Comparison of ENCODE assay signal across 18 cellular contexts in the genomic region with DNA sequence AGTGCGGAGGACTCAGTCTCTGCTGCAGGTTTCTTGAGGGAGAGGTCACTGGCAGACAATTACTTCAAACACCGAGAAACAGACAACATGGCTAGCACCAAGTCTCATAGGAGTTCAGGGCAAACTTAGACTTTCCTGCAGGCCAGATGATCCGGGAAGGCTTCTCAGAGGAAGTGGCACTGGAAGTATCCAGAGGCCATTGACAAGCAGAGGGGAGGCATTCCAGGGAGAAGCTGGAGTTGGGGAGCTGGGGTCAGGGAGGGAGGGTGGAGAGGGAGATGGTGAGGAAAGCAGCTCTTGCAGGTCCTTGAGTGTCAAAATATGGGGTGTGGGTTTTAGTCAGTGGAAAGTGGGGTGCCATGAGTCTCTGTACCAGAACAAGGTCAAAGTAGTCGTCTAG.
DNase-seq lines count a peak whose midpoint lies in the region; ATAC-seq, FAIRE-seq and TF ChIP-seq lines count a peak whose summit lies in the region.
"Had no signal": no experiment of that assay in that cellular context is flagged by ENCODE, and none has a peak within 500 bp of the region (broad histone marks: within the 10 kb centered on the region; RNA-seq: fewer than 3 reads in every experiment).

No MANE protein-coding gene starts in this region.

- H3K4me3 Mint-ChIP-seq in endodermal cell: no peak overlapping the region
- H3K4me3 Mint-ChIP-seq: CD4-positive, alpha-beta memory T cell had no signal

- 83% methylated on average over 1 of the region's 4 CpGs; no CpG with 5 or more reads in 1 of the 2 experiments for WGBS in IMR-90 (ENCODE audit: extremely low coverage in 2 of 2, insufficient read length in 1 of 2), 2 experiments
- WGBS in K562 (ENCODE audit: insufficient coverage, low coverage, missing lambda C conversion rate): 13% methylated on average over 4 of the region's 4 CpGs
- 83% methylated on average over 4 of the region's 4 CpGs; no CpG with 5 or more reads in 1 of the 2 experiments for WGBS in endodermal cell (ENCODE audit: insufficient coverage in 1 of 2, insufficient read length in 1 of 2), 2 experiments

- ATAC-seq in IMR-90 (ENCODE audit: low read depth) (no peak), K562 (no peak), PC-3 (no peak)
- ATAC-seq: HCT116 had no signal

- no peak overlapping the region for H4K5ac ChIP-seq in IMR-90 (ENCODE audit: low read depth, low read length)

- H3K4me1 ChIP-seq in IMR-90 (ENCODE audit: control insufficient read depth, insufficient read depth, low read length): peaks cover 14% of the 10 kb centered on the region
- no peaks in the 10 kb centered on the region; a peak in 1 of 5 replicates for H3K4me1 ChIP-seq in K562 (replicated peaks in 1 of 2; ENCODE audit: control insufficient read depth in 2 of 2, insufficient read depth in 2 of 2, low read length in 2 of 2)
- H3K4me1 ChIP-seq in endodermal cell (ENCODE audit: control insufficient read depth, insufficient read depth, low read length): peaks cover 6% of the 10 kb centered on the region
- peaks cover 17% of the 10 kb centered on the region for H3K4me1 ChIP-seq in PC-3 (ENCODE audit: insufficient read depth, low read length)
- no peaks in the 10 kb centered on the region for H3K4me1 ChIP-seq in Peyer's patch

- H3F3A ChIP-seq in PC-3 (ENCODE audit: low read length, unreplicated experiment): no peaks in the 10 kb centered on the region

- H2AK5ac ChIP-seq in IMR-90 (ENCODE audit: low read depth, low read length): no peak overlapping the region

- H3K27ac ChIP-seq in IMR-90 (ENCODE audit: insufficient read depth, low read length): no peak overlapping the region
- H3K27ac ChIP-seq in K562 (ENCODE audit: extremely low read depth, low read depth, low read length): no peak overlapping the region
- no peak overlapping the region for H3K27ac ChIP-seq in endodermal cell (ENCODE audit: low read depth, low read length)
- H3K27ac ChIP-seq in PC-3 (ENCODE audit: low read length): no peak overlapping the region
- H3K27ac ChIP-seq in Peyer's patch: no peak overlapping the region

- H3K9me3 ChIP-seq in IMR-90 (ENCODE audit: control insufficient read depth, insufficient read depth, low read length): no peaks in the 10 kb centered on the region
- H3K9me3 ChIP-seq in K562 (replicated peaks; ENCODE audit: control insufficient read depth, insufficient read depth, low read depth, low read length): no peaks in the 10 kb centered on the region
- no peaks in the 10 kb centered on the region for H3K9me3 ChIP-seq in endodermal cell (ENCODE audit: control insufficient read depth, low read length)
- H3K9me3 ChIP-seq in PC-3 (ENCODE audit: low read length): no peaks in the 10 kb centered on the region
- no peaks in the 10 kb centered on the region for H3K9me3 ChIP-seq in Peyer's patch

- no peak for TF ChIP-seq EP300 in K562 (IDR thresholded peaks at IDR 0.05; ENCODE audit: low read length)

- H3K36me3 ChIP-seq in IMR-90 (ENCODE audit: control insufficient read depth, insufficient read depth, low read length) (no peaks in the 10 kb centered on the region), K562 (ENCODE audit: control insufficient read depth, insufficient read depth, low read length) (no peaks in the 10 kb centered on the region), endodermal cell (ENCODE audit: control insufficient read depth, insufficient read depth, low read length) (no peaks in the 10 kb centered on the region), PC-3 (ENCODE audit: low read depth, low read length) (no peaks in the 10 kb centered on the region), Peyer's patch (no peaks in the 10 kb centered on the region)

- H3K27me3 ChIP-seq in IMR-90 (ENCODE audit: control insufficient read depth, insufficient read depth, low read length) (no peaks in the 10 kb centered on the region), K562 (ENCODE audit: control insufficient read depth in 2 of 2, insufficient read depth in 2 of 2, low read length in 2 of 2) (peaks cover 46 to 59% of the 10 kb centered on the region in 2 experiments), endodermal cell (ENCODE audit: control insufficient read depth, insufficient read depth, low read length, poor library complexity, severe bottlenecking) (no peaks in the 10 kb centered on the region), PC-3 (ENCODE audit: low read length) (no peaks in the 10 kb centered on the region), Peyer's patch (no peaks in the 10 kb centered on the region)

- H3K9me1 ChIP-seq in IMR-90 (ENCODE audit: insufficient read depth, low read length) (peaks cover 4% of the 10 kb centered on the region), K562 (ENCODE audit: control insufficient read depth, insufficient read depth, low read length) (no peaks in the 10 kb centered on the region)

- H3K4me3 ChIP-seq in IMR-90 (ENCODE audit: insufficient read depth, low read depth, low read length): no peak overlapping the region
- H3K4me3 ChIP-seq in K562: no peak overlapping the region
- H3K4me3 ChIP-seq in endodermal cell (ENCODE audit: low read length): no peak overlapping the region
- H3K4me3 ChIP-seq in PC-3 (ENCODE audit: low read length): no peak overlapping the region
- H3K4me3 ChIP-seq in Peyer's patch: no peak overlapping the region

- intact Hi-C loops in IMR-90 (cut with micrococcal nuclease): loop anchor here (10.0 kb wide), 1 partner anchor 278 kb away; no protein-coding TSS in a partner anchor
- intact Hi-C loops in K562 (cut with micrococcal nuclease): loop anchor here (10.0 kb wide), 1 partner anchor 358 kb away; no protein-coding TSS in a partner anchor
- intact Hi-C loops in PC-3 (cut with micrococcal nuclease): no loop called here

- H2BK20ac ChIP-seq in IMR-90 (ENCODE audit: low read depth, low read length): no peak overlapping the region

- H3K56ac ChIP-seq in IMR-90 (ENCODE audit: extremely low read depth, insufficient read depth, low read length): no peak overlapping the region

- H2BK120ac ChIP-seq in IMR-90 (ENCODE audit: low read depth, low read length): no peak overlapping the region

- in situ Hi-C loops in IMR-90 (cut with MboI; ENCODE audit: low sequenced_read_pairs) (no loop called here), K562 (cut with MboI) (no loop called here)

- CTCF ChIA-PET in IMR-90 (lab: Yijun Ruan, JAX) (interaction anchor here (1.3 kb wide), 1 partner anchor 14 kb away, joined by 3 read pairs; no protein-coding TSS in a partner anchor), K562 (lab: Yijun Ruan, JAX; ENCODE audit: low intra/inter-chr PET ratio) (no interaction called here), PC-3 (lab: Charles Lee) (no interaction called here)

- DNase-seq in IMR-90 (no peak), K562 (ENCODE audit: extremely low read depth in 1 of 4, low spot score in 3 of 4) (no peak), endodermal cell (peak; percentile 59), PC-3 (no peak), Peyer's patch (no peak), NCI-H1436 (lab: John Stamatoyannopoulos, UW) (no peak)
- DNase-seq: C1 segment of cervical spinal cord; Calu3; CD4-positive, alpha-beta memory T cell; COR-L47; DMS53; DMS79 treated with DMSO at 0.1 percent for 48 hours; GF-D8; GOT3; H7 had no signal

- H3K36me3 Mint-ChIP-seq in endodermal cell (ENCODE audit: low read depth): no peaks in the 10 kb centered on the region
- H3K36me3 Mint-ChIP-seq: CD4-positive, alpha-beta memory T cell had no signal

- TF ChIP-seq CTCF in IMR-90 (conservative IDR thresholded peaks at IDR 0.05; ENCODE audit: low read depth, low read length) (no peak), K562 (IDR thresholded peaks at IDR 0.05 in 2 of 3, conservative IDR thresholded peaks at IDR 0.05 in 1 of 3; ENCODE audit: insufficient read depth in 2 of 3, low read depth in 1 of 3, low read length in 3 of 3) (no peak), endodermal cell (conservative IDR thresholded peaks at IDR 0.05) (no peak), PC-3 (conservative IDR thresholded peaks at IDR 0.05; ENCODE audit: low read depth, low read length) (no peak), Peyer's patch (IDR thresholded peaks at IDR 0.05) (no peak)

- H3K18ac ChIP-seq in IMR-90 (ENCODE audit: low read depth, low read length): no peak overlapping the region; the same call in 1 of the 2 replicates

- no peaks in the 10 kb centered on the region for H3K9me2 ChIP-seq in PC-3 (replicated peaks; ENCODE audit: low read length)

- H4K8ac ChIP-seq in IMR-90 (ENCODE audit: low read depth in 2 of 2, low read length in 2 of 2): no peak overlapping the region

- H3K4ac ChIP-seq in IMR-90 (ENCODE audit: low read depth, low read length): no peak overlapping the region

- H2AFZ ChIP-seq in IMR-90 (replicated peaks; ENCODE audit: low read length, poor library complexity) (no peak overlapping the region), K562 (ENCODE audit: low read depth, low read length) (no peak overlapping the region), PC-3 (ENCODE audit: low read length) (no peak overlapping the region)

- no peak overlapping the region for H2BK5ac ChIP-seq in IMR-90 (ENCODE audit: low read depth, low read length, poor library complexity, severe bottlenecking)

- H3K4me2 ChIP-seq in IMR-90 (ENCODE audit: low read depth, low read length) (no peak overlapping the region), K562 (ENCODE audit: insufficient read depth, low read length) (no peak overlapping the region), PC-3 (ENCODE audit: low read length) (no peak overlapping the region)

- no peak for TF ChIP-seq POLR2A in IMR-90 (IDR thresholded peaks at IDR 0.05; ENCODE audit: low read depth, low read length)
- no peak for TF ChIP-seq POLR2A in K562 (conservative IDR thresholded peaks at IDR 0.05)
- TF ChIP-seq POLR2A in Peyer's patch (IDR thresholded peaks at IDR 0.05): no peak

- H3K27ac Mint-ChIP-seq in endodermal cell: no peak overlapping the region
- H3K27ac Mint-ChIP-seq: CD4-positive, alpha-beta memory T cell had no signal

- no peak overlapping the region for H3K23ac ChIP-seq in IMR-90 (ENCODE audit: low read depth, low read length)

- H3K4me1 Mint-ChIP-seq in endodermal cell: peaks cover 37% of the 10 kb centered on the region
- H3K4me1 Mint-ChIP-seq: CD4-positive, alpha-beta memory T cell had no signal

- BruUV-seq in IMR-90 (replicated peaks; lab: Mats Ljungman, UMichigan): no TSS peak
- BruUV-seq in K562 (replicated peaks; lab: Mats Ljungman, UMichigan): no TSS peak
- BruUV-seq in PC-3 (replicated peaks; lab: Mats Ljungman, UMichigan): no TSS peak

- dilution Hi-C loops in IMR-90 (cut with HindIII; ENCODE audit: low sequenced_read_pairs, unreplicated experiment): no loop called here

- H4K20me1 ChIP-seq in IMR-90 (ENCODE audit: insufficient read depth, low read length): no peaks in the 10 kb centered on the region
- H4K20me1 ChIP-seq in K562 (replicated peaks; ENCODE audit: control insufficient read depth, insufficient read depth, low read length): no peaks in the 10 kb centered on the region; the same call in 1 of the 2 replicates
- H4K20me1 ChIP-seq in PC-3 (ENCODE audit: low read length): no peaks in the 10 kb centered on the region

- FAIRE-seq in K562 (lab: Jason Lieb, UNC): no peak
- FAIRE-seq: GM12891, GM18507 had no signal

- TF ChIP-seq RAD21 in IMR-90 (IDR thresholded peaks at IDR 0.05; ENCODE audit: low read length) (no peak), K562 (CRISPR knock-in tag; conservative IDR thresholded peaks at IDR 0.05 in 1 of 2, IDR thresholded peaks at IDR 0.05 in 1 of 2) (no peak)

- no peak overlapping the region for H2AK9ac ChIP-seq in IMR-90 (replicated peaks; ENCODE audit: low read depth, low read length, poor library complexity)

- H4K91ac ChIP-seq in IMR-90 (ENCODE audit: insufficient read depth, low read depth, low read length): no peak overlapping the region

- H3K79me1 ChIP-seq in IMR-90 (ENCODE audit: low read depth in 1 of 2, low read length in 2 of 2): no peaks in the 10 kb centered on the region

- no peaks in the 10 kb centered on the region for H3K27me3 Mint-ChIP-seq in endodermal cell (ENCODE audit: insufficient read depth)

- H3K9me3 Mint-ChIP-seq in endodermal cell: no peaks in the 10 kb centered on the region

- no peak overlapping the region for H3K14ac ChIP-seq in IMR-90 (replicated peaks; ENCODE audit: low read depth, low read length)

- H3K9ac ChIP-seq in IMR-90 (ENCODE audit: low read depth, low read length) (no peak overlapping the region), K562 (ENCODE audit: insufficient read depth in 1 of 2, low read depth in 2 of 2, low read length in 2 of 2) (no peak overlapping the region), endodermal cell (ENCODE audit: extremely low read depth, low read length, poor library complexity, severe bottlenecking) (no peak overlapping the region), PC-3 (ENCODE audit: low read length) (no peak overlapping the region)

- H3K79me2 ChIP-seq in K562 (ENCODE audit: control insufficient read depth, insufficient read depth, low read length): no peaks in the 10 kb centered on the region
- no peaks in the 10 kb centered on the region for H3K79me2 ChIP-seq in PC-3 (ENCODE audit: low read length)

- POLR2A ChIA-PET in IMR-90 (lab: Charles Lee; ENCODE audit: unreplicated experiment): no interaction called here
- POLR2A ChIA-PET in K562 (lab: Yijun Ruan, JAX): interaction anchor here (1.2 to 1.4 kb wide), 2 partner anchors 9 to 12 kb away, joined by 3 read pairs; no protein-coding TSS in a partner anchor
- POLR2A ChIA-PET in PC-3 (lab: Charles Lee; ENCODE audit: unreplicated experiment): no interaction called here

- peak overlapping the region; percentile 71; the same call in 1 of the 3 replicates for H2BK15ac ChIP-seq in IMR-90 (ENCODE audit: low read depth, low read length)
